ENCODE assay signal across 1 cellular context in genomic region chr12:50925342-50925651, GRCh38.
TF ChIP-seq lines count a peak whose summit lies in the region.

No MANE protein-coding gene starts in this region.

TF ChIP-seq in K562, 482 proteins besides CTCF, POLR2A, EP300 and RAD21 (continued from another document):
- TF ChIP-seq UBTF (IDR thresholded peaks at IDR 0.05; ENCODE audit: borderline replicate concordance in 1 of 2, low read depth in 2 of 2, low read length in 2 of 2) (0 out of 4 replicates have a peak, but pooled peaks of 1 of the 2 experiments have one; percentile 37), OTX1 (CRISPR knock-in tag; IDR thresholded peaks at IDR 0.05) (no peak), TEAD1 (CRISPR knock-in tag; IDR thresholded peaks at IDR 0.05) (no peak), HMBOX1 (IDR thresholded peaks at IDR 0.05) (peak; percentile 73), TAF9B (IDR thresholded peaks at IDR 0.05; ENCODE audit: partially characterized antibody) (no peak), TFAP4 (CRISPR knock-in tag; IDR thresholded peaks at IDR 0.05; ENCODE audit: borderline replicate concordance) (no peak), BCLAF1 (IDR thresholded peaks at IDR 0.05; ENCODE audit: borderline replicate concordance in 1 of 2, control insufficient read depth in 1 of 2, low read depth in 2 of 2, low read length in 1 of 2) (no peak), GATAD2B (IDR thresholded peaks at IDR 0.05; ENCODE audit: borderline replicate concordance) (no peak), SPI1 (IDR thresholded peaks at IDR 0.05; ENCODE audit: borderline replicate concordance, low read depth, low read length) (no peak), RBFOX2 (IDR thresholded peaks at IDR 0.05; ENCODE audit: low read depth, low read length) (peak; percentile 9; the same call in 1 of the 2 replicates), ZNF707 (CRISPR knock-in tag; conservative IDR thresholded peaks at IDR 0.05) (no peak), BCOR (IDR thresholded peaks at IDR 0.05) (no peak), SIN3B (IDR thresholded peaks at IDR 0.05; ENCODE audit: low read depth) (no peak), SMAD1 (IDR thresholded peaks at IDR 0.05; ENCODE audit: low read depth, low read length, partially characterized antibody) (no peak), C11orf30 (IDR thresholded peaks at IDR 0.05; ENCODE audit: low read depth) (no peak), CHD1 (IDR thresholded peaks at IDR 0.05; ENCODE audit: low read length) (peak; percentile 46), MECOM (CRISPR knock-in tag; IDR thresholded peaks at IDR 0.05) (no peak), TFAM (CRISPR knock-in tag; conservative IDR thresholded peaks at IDR 0.05) (no peak), CBX1 (IDR thresholded peaks at IDR 0.05; ENCODE audit: low read depth) (no peak), FIP1L1 (IDR thresholded peaks at IDR 0.05; ENCODE audit: low read depth, low read length, poor library complexity, severe bottlenecking) (no peak), NFE2L1 (tag; IDR thresholded peaks at IDR 0.05; ENCODE audit: borderline replicate concordance, low read depth) (no peak), ATF1 (CRISPR knock-in tag; IDR thresholded peaks at IDR 0.05) (no peak), ATF1 (tag; IDR thresholded peaks at IDR 0.05) (no peak), NCOA1 (IDR thresholded peaks at IDR 0.05; ENCODE audit: low read depth) (no peak), RBBP5 (IDR thresholded peaks at IDR 0.05; ENCODE audit: borderline replicate concordance, insufficient read depth, low read length, poor library complexity, severe bottlenecking) (peak; percentile 0), ZNF592 (IDR thresholded peaks at IDR 0.05) (no peak), ZNF830 (CRISPR knock-in tag; IDR thresholded peaks at IDR 0.05) (no peak)
